ENCODE assay signal across 17 cellular contexts in the genomic region with DNA sequence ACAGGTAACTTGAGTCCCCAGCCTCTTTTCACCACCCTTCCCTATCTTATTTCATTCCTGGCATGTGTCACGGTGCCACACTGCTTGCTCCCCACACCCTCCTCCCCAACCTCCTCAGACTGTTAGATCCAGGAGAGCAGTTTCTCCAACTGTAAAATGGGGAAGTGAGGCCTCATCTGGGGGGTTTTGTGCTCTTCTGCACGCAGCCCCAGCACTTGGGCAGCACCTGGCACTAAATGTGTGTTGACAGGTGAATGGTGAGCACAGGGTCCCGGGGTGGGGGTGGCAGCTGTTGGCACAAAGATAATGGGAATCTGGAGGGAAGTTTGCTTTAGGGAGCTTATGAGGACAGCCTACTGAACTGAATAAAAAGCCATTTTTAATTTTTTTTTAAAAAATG.
DNase-seq lines count a peak whose midpoint lies in the region; ATAC-seq lines count a peak whose summit lies in the region.
"Had no signal": no experiment of that assay in that cellular context is flagged by ENCODE, and none has a peak within 500 bp of the region (broad histone marks: within the 10 kb centered on the region; RNA-seq: fewer than 3 reads in every experiment).

No MANE protein-coding gene starts in this region.

- peaks cover 0 to 38% (median 21%) of the 10 kb centered on the region in 11 experiments; a peak in 13 of 22 replicates for H3K36me3 ChIP-seq in BLaER1 treated with 17β-estradiol and CSF1 and Interleukin-3, amounts not matched to agents 10 nM and 100 nM
- no peaks in the 10 kb centered on the region for H3K36me3 ChIP-seq in NT2/D1 (ENCODE audit: insufficient read depth, insufficient read length, low read length)
- H3K36me3 ChIP-seq: adrenal gland, esophagus muscularis mucosa had no signal

- H4K20me1 ChIP-seq in BLaER1 treated with 17β-estradiol and CSF1 and Interleukin-3, amounts not matched to agents 10 nM and 100 nM: peaks cover 0 to 25% (median 16%) of the 10 kb centered on the region in 11 experiments; a peak in 15 of 22 replicates

- no peak for ATAC-seq in GM18907 (IDR thresholded peaks at IDR 0.05; ENCODE audit: unreplicated experiment)
- ATAC-seq: CD8-positive, alpha-beta T cell had no signal

- peaks cover 0 to 27% (median 0%) of the 10 kb centered on the region in 11 experiments; a peak in 7 of 22 replicates for H3K27me3 ChIP-seq in BLaER1 treated with 17β-estradiol and CSF1 and Interleukin-3, amounts not matched to agents 10 nM and 100 nM
- H3K27me3 ChIP-seq in NT2/D1 (ENCODE audit: insufficient read depth, insufficient read length): peaks cover 12% of the 10 kb centered on the region
- H3K27me3 ChIP-seq: adrenal gland had no signal

- peak overlapping the region in 7 of 11 experiments; percentile 24 to 59 (median 44); a peak in 10 of 22 replicates for H3K4me2 ChIP-seq in BLaER1 treated with 17β-estradiol and CSF1 and Interleukin-3, amounts not matched to agents 10 nM and 100 nM
- H3K4me2 ChIP-seq: PC-9 had no signal

- H3K4me3 ChIP-seq in BLaER1 treated with 17β-estradiol and CSF1 and Interleukin-3, amounts not matched to agents 10 nM and 100 nM: no peak overlapping the region
- no peak overlapping the region for H3K4me3 ChIP-seq in NT2/D1 (ENCODE audit: insufficient read length, low read depth)
- H3K4me3 ChIP-seq: adrenal gland, esophagus muscularis mucosa, PC-9, skin epidermis had no signal

- no peak overlapping the region for H3K27ac ChIP-seq in BLaER1 treated with 17β-estradiol and CSF1 and Interleukin-3, amounts not matched to agents 10 nM and 100 nM
- H3K27ac ChIP-seq: adrenal gland, esophagus muscularis mucosa, parathyroid adenoma, PC-9, skin epidermis had no signal

- H3K9ac ChIP-seq in BLaER1 treated with 17β-estradiol and CSF1 and Interleukin-3, amounts not matched to agents 10 nM and 100 nM: no peak overlapping the region
- peak overlapping the region; percentile 27 for H3K9ac ChIP-seq in NT2/D1 (ENCODE audit: insufficient read length, low read depth)
- H3K9ac ChIP-seq: parathyroid adenoma had no signal

- peaks cover 16 to 55% (median 37%) of the 10 kb centered on the region in 10 experiments for H3K4me1 ChIP-seq in BLaER1 treated with 17β-estradiol and CSF1 and Interleukin-3, amounts not matched to agents 10 nM and 100 nM
- H3K4me1 ChIP-seq in NT2/D1 (ENCODE audit: insufficient read depth, insufficient read length): peaks cover 24% of the 10 kb centered on the region
- H3K4me1 ChIP-seq: adrenal gland, parathyroid adenoma had no signal

- DNase-seq in MV-4-11 (lab: John Stamatoyannopoulos, UW) (peak; percentile 15), NCI-H2107 treated with DMSO at 0.1 percent for 48 hours (lab: John Stamatoyannopoulos, UW; ENCODE audit: unreplicated experiment) (peak; percentile 96), NT2/D1 (ENCODE audit: low read depth, low spot score) (no peak), T-helper 1 cell (no peak), NCI-H524 treated with DMSO at 0.1 percent for 48 hours (lab: John Stamatoyannopoulos, UW) (no peak), iPS-NIHi7 (ENCODE audit: extremely low spot score) (no peak)
- DNase-seq: activated CD4-positive, alpha-beta T cell treated with anti-CD3 and anti-CD28 coated beads for 4 hours; adrenal gland; caudate nucleus; CD8-positive, alpha-beta T cell; PC-9; stimulated activated CD4-positive, alpha-beta T cell treated with anti-CD3 and anti-CD28 coated beads, Interleukin-4, amount 100 ng/mL, for 1 hour had no signal

- peaks cover 13 to 26% (median 19%) of the 10 kb centered on the region in 11 experiments for H3K9me3 ChIP-seq in BLaER1 treated with 17β-estradiol and CSF1 and Interleukin-3, amounts not matched to agents 10 nM and 100 nM (replicated peaks in 1 of 11)
- no peaks in the 10 kb centered on the region; the same call in 1 of the 2 replicates for H3K9me3 ChIP-seq in NT2/D1 (ENCODE audit: insufficient read depth, low read length)
- H3K9me3 ChIP-seq: adrenal gland had no signal

Comparison
In these comparisons a context has a peak if more than half of its experiments do, and no peak if none do; other contexts are left out.
1. DNase-seq: peak in MV-4-11 (single experiment) and NCI-H2107 treated with DMSO at 0.1 percent for 48 hours (single experiment); none in NT2/D1 (single experiment), T-helper 1 cell (0 of 5), NCI-H524 treated with DMSO at 0.1 percent for 48 hours (single experiment) and iPS-NIHi7 (single experiment).